Comparison of ENCODE assay signal across 9 cellular contexts in genomic region chr21:38956791-38957571, GRCh38.
DNase-seq lines count a peak whose midpoint lies in the region; ATAC-seq and TF ChIP-seq lines count a peak whose summit lies in the region.
"Had no signal": no experiment of that assay in that cellular context is flagged by ENCODE, and none has a peak within 500 bp of the region (broad histone marks: within the 10 kb centered on the region; RNA-seq: fewer than 3 reads in every experiment).

No MANE protein-coding gene starts in this region.

- H3K27me3 ChIP-seq in parathyroid adenoma (ENCODE audit: control insufficient read depth, insufficient read depth, low read length) = no peaks in the 10 kb centered on the region

- no peaks in the 10 kb centered on the region for H3K36me3 Mint-ChIP-seq in dendritic cell treated with granulocyte-macrophage colony-stimulating factor and Interleukin-4, amounts not matched to agents 40 ng/mL and 50 ng/mL, for 4 days (ENCODE audit: low read depth)

- no peaks in the 10 kb centered on the region for H3K9me3 Mint-ChIP-seq in dendritic cell treated with granulocyte-macrophage colony-stimulating factor and Interleukin-4, amounts not matched to agents 40 ng/mL and 50 ng/mL, for 4 days

- H3K36me3 ChIP-seq in HEK293 (ENCODE audit: control insufficient read depth in 2 of 2, insufficient read depth in 1 of 2, low read length in 2 of 2) (no peaks in the 10 kb centered on the region), parathyroid adenoma (ENCODE audit: control insufficient read depth, insufficient read depth, low read length) (no peaks in the 10 kb centered on the region)

- peaks cover 24% of the 10 kb centered on the region for H3K27me3 Mint-ChIP-seq in dendritic cell treated with granulocyte-macrophage colony-stimulating factor and Interleukin-4, amounts not matched to agents 40 ng/mL and 50 ng/mL, for 4 days

- no peak overlapping the region for H3K4me3 Mint-ChIP-seq in dendritic cell treated with granulocyte-macrophage colony-stimulating factor and Interleukin-4, amounts not matched to agents 40 ng/mL and 50 ng/mL, for 4 days
- H3K4me3 Mint-ChIP-seq: T-helper 1 cell treated with Interleukin-12 subunit alpha and Interleukin-12 subunit beta and Interleukin-4 antibody, amounts not matched to agents 30 μg/mL and 1 μg/mL, for 36 hours had no signal

- CTCF ChIA-PET in HEK293 (lab: Yijun Ruan, JAX) = interaction anchor here (1.3 to 2.1 kb wide), 2 partner anchors 10 to 222 kb away, joined by 3 to 7 read pairs; no protein-coding TSS in a partner anchor

- POLR2A ChIA-PET in HEK293 (lab: Yijun Ruan, JAX) = no interaction called here

- ATAC-seq in GM19452 (IDR thresholded peaks at IDR 0.05; ENCODE audit: unreplicated experiment) (no peak), GM19324 (IDR thresholded peaks at IDR 0.05; ENCODE audit: low FRiP score, unreplicated experiment) (no peak)

- peak overlapping the region; percentile 23 for H3K4me2 ChIP-seq in parathyroid adenoma (ENCODE audit: low read length)

- peaks cover 13% of the 10 kb centered on the region for H3K4me1 ChIP-seq in HEK293 (ENCODE audit: control insufficient read depth, insufficient read depth, low read length)
- peaks cover 40% of the 10 kb centered on the region for H3K4me1 ChIP-seq in parathyroid adenoma

- no peaks in the 10 kb centered on the region for H3K9me3 ChIP-seq in HEK293 (ENCODE audit: control insufficient read depth, insufficient read depth, low read depth, low read length)
- H3K9me3 ChIP-seq in parathyroid adenoma (ENCODE audit: control insufficient read depth, low read length) = no peaks in the 10 kb centered on the region

- H3K4me1 Mint-ChIP-seq in dendritic cell treated with granulocyte-macrophage colony-stimulating factor and Interleukin-4, amounts not matched to agents 40 ng/mL and 50 ng/mL, for 4 days (ENCODE audit: low read depth) = peaks cover 47% of the 10 kb centered on the region

- no peak overlapping the region for H3K9ac ChIP-seq in parathyroid adenoma

- H3K79me2 ChIP-seq in parathyroid adenoma = no peaks in the 10 kb centered on the region

- no peak overlapping the region for H3K4me3 ChIP-seq in HEK293 (ENCODE audit: low read depth, low read length)
- H3K4me3 ChIP-seq in parathyroid adenoma (ENCODE audit: low read depth, low read length) = no peak overlapping the region

- DNase-seq in NCI-H2227 treated with DMSO at 0.1 percent for 48 hours (lab: John Stamatoyannopoulos, UW) (peak; percentile 36), GM19240 (ENCODE audit: insufficient read length, low spot score) (no peak)
- DNase-seq in activated CD4-positive, CD25-positive, alpha-beta regulatory T cell treated with anti-CD3 and anti-CD28 coated beads, Interleukin-2, amount 50 U/mL, for 72 hours = no peak

- TF ChIP-seq CTCF in HEK293 (tag by site-specific recombination; IDR thresholded peaks at IDR 0.05) (no peak), parathyroid adenoma (IDR thresholded peaks at IDR 0.05) (no peak)

- intact Hi-C loops in dendritic cell treated with granulocyte-macrophage colony-stimulating factor and Interleukin-4, amounts not matched to agents 40 ng/mL and 50 ng/mL, for 4 days (cut with micrococcal nuclease) = no loop called here

- peak overlapping the region; percentile 53 for H2AFZ ChIP-seq in parathyroid adenoma

- H3K27ac Mint-ChIP-seq in dendritic cell treated with granulocyte-macrophage colony-stimulating factor and Interleukin-4, amounts not matched to agents 40 ng/mL and 50 ng/mL, for 4 days = peak overlapping the region; percentile 49
- H3K27ac Mint-ChIP-seq: T-helper 1 cell treated with Interleukin-12 subunit alpha and Interleukin-12 subunit beta and Interleukin-4 antibody, amounts not matched to agents 30 μg/mL and 1 μg/mL, for 36 hours had no signal

- H3K27ac ChIP-seq in HEK293 (ENCODE audit: extremely low read depth, low read depth, low read length) (no peak overlapping the region), parathyroid adenoma (peak overlapping the region; percentile 97)

TF ChIP-seq in HEK293, 187 proteins besides CTCF, POLR2A, EP300 and RAD21 (continues in another document):
- no peak for TF ChIP-seq ZNF366 (tag by site-specific recombination; conservative IDR thresholded peaks at IDR 0.05)
- no peak for TF ChIP-seq ZNF843 (tag by site-specific recombination; IDR thresholded peaks at IDR 0.05)
- TF ChIP-seq PRDM1 (tag by site-specific recombination; IDR thresholded peaks at IDR 0.05) = peak; percentile 12; the same call in 1 of the 2 replicates
- no peak for TF ChIP-seq ZNF138 (tag by site-specific recombination; IDR thresholded peaks at IDR 0.05; ENCODE audit: borderline replicate concordance)
- no peak for TF ChIP-seq ZNF701 (tag by site-specific recombination; IDR thresholded peaks at IDR 0.05)
- no peak for TF ChIP-seq KLF16 (tag by site-specific recombination; IDR thresholded peaks at IDR 0.05)
- no peak for TF ChIP-seq TCF7L2 (IDR thresholded peaks at IDR 0.05; ENCODE audit: borderline replicate concordance, low read depth, low read length)
- 0 out of 2 replicates have a peak, but pooled peaks have one; percentile 29 for TF ChIP-seq OSR2 (tag by site-specific recombination; IDR thresholded peaks at IDR 0.05)
- no peak for TF ChIP-seq HIC1 (tag by site-specific recombination; IDR thresholded peaks at IDR 0.05)
- no peak for TF ChIP-seq ZNF670 (tag by site-specific recombination; IDR thresholded peaks at IDR 0.05; ENCODE audit: low read depth)
- TF ChIP-seq ZNF600 (tag by site-specific recombination; IDR thresholded peaks at IDR 0.05) = no peak
- TF ChIP-seq ZNF24 (tag by site-specific recombination; IDR thresholded peaks at IDR 0.05) = peak; percentile 17; the same call in 1 of the 2 replicates
- TF ChIP-seq ZNF585B (tag by site-specific recombination; IDR thresholded peaks at IDR 0.05) = no peak
- TF ChIP-seq KLF10 (tag by site-specific recombination; IDR thresholded peaks at IDR 0.05) = no peak
- no peak for TF ChIP-seq ZIC2 (tag by site-specific recombination; IDR thresholded peaks at IDR 0.05)
- peak; percentile 41; the same call in 1 of the 2 replicates for TF ChIP-seq ZBTB20 (tag by site-specific recombination; IDR thresholded peaks at IDR 0.05)
- no peak for TF ChIP-seq ZNF747 (tag by site-specific recombination; IDR thresholded peaks at IDR 0.05)
- TF ChIP-seq GLIS2 (tag by site-specific recombination; IDR thresholded peaks at IDR 0.05) = no peak
- TF ChIP-seq ZNF211 (tag by site-specific recombination; IDR thresholded peaks at IDR 0.05; ENCODE audit: low read depth) = no peak
- 0 out of 2 replicates have a peak, but pooled peaks have one; percentile 33 for TF ChIP-seq ZNF184 (tag by site-specific recombination; IDR thresholded peaks at IDR 0.05)
- TF ChIP-seq ZNF830 (tag by site-specific recombination; IDR thresholded peaks at IDR 0.05; ENCODE audit: low read depth) = no peak
- no peak for TF ChIP-seq OVOL3 (tag by site-specific recombination; IDR thresholded peaks at IDR 0.05)
- no peak for TF ChIP-seq ZNF148 (tag by site-specific recombination; IDR thresholded peaks at IDR 0.05; ENCODE audit: borderline replicate concordance)
